9 cellular contexts compared by ENCODE assay signal in the genomic region with DNA sequence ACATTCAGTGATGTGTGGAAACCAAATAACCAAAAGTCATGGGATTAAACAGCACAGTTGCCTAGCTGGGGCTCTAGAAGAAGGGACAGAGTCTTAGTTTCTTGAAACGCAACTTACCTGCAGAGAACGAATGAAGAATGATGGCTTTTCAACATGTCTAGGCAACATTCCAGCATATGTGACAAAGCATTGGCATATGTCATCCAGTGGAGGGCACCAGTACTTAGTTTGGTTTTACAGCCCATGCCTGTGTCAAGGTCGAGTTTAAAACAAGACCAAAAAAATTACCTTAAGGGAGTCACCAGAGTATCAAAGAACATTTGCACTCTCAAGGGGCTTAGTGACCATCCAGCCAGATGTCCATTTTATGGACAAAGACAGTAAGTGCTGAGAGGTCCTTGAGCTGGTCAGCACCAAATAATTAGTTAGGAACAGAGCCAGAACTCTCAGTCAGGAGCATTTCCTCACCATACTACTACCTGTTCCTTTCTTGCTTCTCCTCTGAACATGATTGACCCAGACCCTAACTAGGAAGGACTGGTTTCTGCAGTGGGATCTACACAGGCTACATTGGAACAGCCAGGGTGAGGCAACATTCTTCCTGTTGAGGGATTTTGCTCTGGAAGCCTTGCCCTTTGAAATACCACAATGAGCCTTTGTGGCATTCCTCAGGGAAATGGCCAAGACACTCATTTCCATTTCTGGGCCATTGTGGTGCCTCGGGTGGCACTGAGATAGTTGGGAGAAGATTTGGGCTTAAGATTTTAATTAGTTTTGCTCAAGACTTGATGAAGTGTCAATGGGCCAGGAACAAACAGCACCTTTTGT.
DNase-seq lines count a peak whose midpoint lies in the region; ATAC-seq and TF ChIP-seq lines count a peak whose summit lies in the region.
"Had no signal": no experiment of that assay in that cellular context is flagged by ENCODE, and none has a peak within 500 bp of the region (broad histone marks: within the 10 kb centered on the region; RNA-seq: fewer than 3 reads in every experiment).

No MANE protein-coding gene starts in this region.

- no peak overlapping the region for H3K4me3 Mint-ChIP-seq in WTC11
- no peak overlapping the region for H3K4me3 Mint-ChIP-seq in stimulated activated naive B cell treated with anti-CD40 and anti-IgM and Interleukin-4, amounts not matched to agents 10 μg/mL and 1 μg/mL and 100 μg/mL, for 72 hours
- H3K4me3 Mint-ChIP-seq: brain had no signal

- H3K27me3 Mint-ChIP-seq in WTC11 (ENCODE audit: low read depth) = no peaks in the 10 kb centered on the region
- H3K27me3 Mint-ChIP-seq in stimulated activated naive B cell treated with anti-CD40 and anti-IgM and Interleukin-4, amounts not matched to agents 10 μg/mL and 1 μg/mL and 100 μg/mL, for 72 hours = peaks cover 4 to 9% of the 10 kb centered on the region in 2 donors

- peaks cover 9% of the 10 kb centered on the region; the same call in 1 of the 2 replicates for H3K9me3 Mint-ChIP-seq in WTC11
- H3K9me3 Mint-ChIP-seq in stimulated activated naive B cell treated with anti-CD40 and anti-IgM and Interleukin-4, amounts not matched to agents 10 μg/mL and 1 μg/mL and 100 μg/mL, for 72 hours = no peaks in the 10 kb centered on the region

- DNase-seq in activated CD4-positive, CD25-positive, alpha-beta regulatory T cell treated with anti-CD3 and anti-CD28 coated beads, Interleukin-2, amount 50 U/mL, for 16 hours (ENCODE audit: low read depth, low spot score) = peak; percentile 8
- DNase-seq in activated CD4-positive, CD25-positive, alpha-beta regulatory T cell treated with anti-CD3 and anti-CD28 coated beads, Interleukin-2, amount 50 U/mL, for 72 hours = no peak
- DNase-seq in LoVo (ENCODE audit: low spot score) (peak; percentile 80), WTC11 (ENCODE audit: low spot score) (no peak), globus pallidus (ENCODE audit: low spot score) (peak; percentile 34), mesenteric fat pad (ENCODE audit: low spot score) (no peak)
- peak; percentile 12 for DNase-seq in stimulated activated naive B cell treated with anti-CD40 and anti-IgM and Interleukin-4, amounts not matched to agents 10 μg/mL and 1 μg/mL and 100 μg/mL, for 72 hours

- TF ChIP-seq CTCF in WTC11 (IDR thresholded peaks at IDR 0.05) = no peak

- ATAC-seq in GM21515 (IDR thresholded peaks at IDR 0.05; ENCODE audit: unreplicated experiment) (peak; percentile 58), WTC11 (peak; percentile 91)
- peak; percentile 81 to 91 for ATAC-seq in stimulated activated naive B cell treated with anti-CD40 and anti-IgM and Interleukin-4, amounts not matched to agents 10 μg/mL and 1 μg/mL and 100 μg/mL, for 72 hours (replicated peaks)

- POLR2A ChIA-PET in WTC11 (lab: Charles Lee) = no interaction called here

- CTCF ChIA-PET in WTC11 (lab: Charles Lee) = interaction anchor here (0.7 to 1.0 kb wide), 3 partner anchors 10 to 159 kb away, joined by 3 to 4 read pairs (median 3); no protein-coding TSS in a partner anchor

- no peaks in the 10 kb centered on the region for H3K36me3 Mint-ChIP-seq in WTC11
- no peaks in the 10 kb centered on the region for H3K36me3 Mint-ChIP-seq in stimulated activated naive B cell treated with anti-CD40 and anti-IgM and Interleukin-4, amounts not matched to agents 10 μg/mL and 1 μg/mL and 100 μg/mL, for 72 hours
- H3K36me3 Mint-ChIP-seq: brain had no signal

- peaks cover 10% of the 10 kb centered on the region for H3K4me1 Mint-ChIP-seq in WTC11
- peaks cover 0 to 9% of the 10 kb centered on the region in 2 donors for H3K4me1 Mint-ChIP-seq in stimulated activated naive B cell treated with anti-CD40 and anti-IgM and Interleukin-4, amounts not matched to agents 10 μg/mL and 1 μg/mL and 100 μg/mL, for 72 hours
- H3K4me1 Mint-ChIP-seq: brain had no signal

- H3K27ac Mint-ChIP-seq in WTC11 = no peak overlapping the region
- no peak overlapping the region for H3K27ac Mint-ChIP-seq in stimulated activated naive B cell treated with anti-CD40 and anti-IgM and Interleukin-4, amounts not matched to agents 10 μg/mL and 1 μg/mL and 100 μg/mL, for 72 hours
- H3K27ac Mint-ChIP-seq: brain had no signal

TF ChIP-seq in WTC11, 78 proteins besides CTCF, POLR2A, EP300 and RAD21 (continues in another document):
- no peak for TF ChIP-seq TCF7 (CRISPR knock-in tag; IDR thresholded peaks at IDR 0.05; ENCODE audit: low read depth)
- TF ChIP-seq SMAD3 (CRISPR knock-in tag; IDR thresholded peaks at IDR 0.05; ENCODE audit: borderline replicate concordance) = no peak
- TF ChIP-seq KAT7 (CRISPR knock-in tag; IDR thresholded peaks at IDR 0.05; ENCODE audit: borderline replicate concordance) = no peak
- TF ChIP-seq ZNF263 (CRISPR knock-in tag; IDR thresholded peaks at IDR 0.05; ENCODE audit: low read depth) = no peak
- TF ChIP-seq, protein P1, sequence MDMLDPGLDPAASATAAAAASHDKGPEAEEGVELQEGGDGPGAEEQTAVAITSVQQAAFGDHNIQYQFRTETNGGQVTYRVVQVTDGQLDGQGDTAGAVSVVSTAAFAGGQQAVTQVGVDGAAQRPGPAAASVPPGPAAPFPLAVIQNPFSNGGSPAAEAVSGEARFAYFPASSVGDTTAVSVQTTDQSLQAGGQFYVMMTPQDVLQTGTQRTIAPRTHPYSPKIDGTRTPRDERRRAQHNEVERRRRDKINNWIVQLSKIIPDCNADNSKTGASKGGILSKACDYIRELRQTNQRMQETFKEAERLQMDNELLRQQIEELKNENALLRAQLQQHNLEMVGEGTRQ (CRISPR knock-in tag; IDR thresholded peaks at IDR 0.05) = no peak
- no peak for TF ChIP-seq PREB (CRISPR knock-in tag; IDR thresholded peaks at IDR 0.05; ENCODE audit: borderline replicate concordance)
- TF ChIP-seq NFE2L1 (CRISPR knock-in tag; IDR thresholded peaks at IDR 0.05) = no peak
- no peak for TF ChIP-seq USF1 (CRISPR knock-in tag; IDR thresholded peaks at IDR 0.05)
- TF ChIP-seq ZNF396 (CRISPR knock-in tag; IDR thresholded peaks at IDR 0.05; ENCODE audit: borderline replicate concordance) = no peak
- TF ChIP-seq AFF4 (CRISPR knock-in tag; IDR thresholded peaks at IDR 0.05; ENCODE audit: borderline replicate concordance) = no peak

Comparison
In these comparisons a context has a peak if more than half of its experiments do, and no peak if none do; other contexts are left out.
1. DNase-seq: peak in activated CD4-positive, CD25-positive, alpha-beta regulatory T cell treated with anti-CD3 and anti-CD28 coated beads, Interleukin-2, amount 50 U/mL, for 16 hours (single experiment), LoVo (single experiment), globus pallidus (single experiment) and stimulated activated naive B cell treated with anti-CD40 and anti-IgM and Interleukin-4, amounts not matched to agents 10 μg/mL and 1 μg/mL and 100 μg/mL, for 72 hours (single experiment); none in activated CD4-positive, CD25-positive, alpha-beta regulatory T cell treated with anti-CD3 and anti-CD28 coated beads, Interleukin-2, amount 50 U/mL, for 72 hours (single experiment), WTC11 (single experiment) and mesenteric fat pad (single experiment).
2. Peak in every context shown above with its lines, with median percentiles within 50 percentile points of each other: ATAC-seq.